1 cellular context compared by ENCODE assay signal in genomic region chr20:38875170-38875993, GRCh38.
TF ChIP-seq lines count a peak whose summit lies in the region.

No MANE protein-coding gene starts in this region.

TF ChIP-seq in GM12878, 131 proteins besides CTCF, POLR2A, EP300 and RAD21 (continued from another document and continues in another):
- no peak for TF ChIP-seq PRDM15 (CRISPR knock-in tag; IDR thresholded peaks at IDR 0.05)
- TF ChIP-seq BCLAF1 (IDR thresholded peaks at IDR 0.05) = no peak
- peak; percentile 91 for TF ChIP-seq MTA2 (IDR thresholded peaks at IDR 0.05; ENCODE audit: low read depth)
- TF ChIP-seq CEBPB (IDR thresholded peaks at IDR 0.05; ENCODE audit: borderline replicate concordance in 1 of 2, low read depth in 2 of 2, low read length in 2 of 2) = peak in 1 of 2 experiments; percentile 89; a peak in 2 of 4 replicates
- no peak for TF ChIP-seq STAT1 (conservative IDR thresholded peaks at IDR 0.05)
- TF ChIP-seq USF2 (IDR thresholded peaks at IDR 0.05; ENCODE audit: borderline replicate concordance, low read depth, low read length) = no peak
- peak; percentile 46; the same call in 1 of the 2 replicates for TF ChIP-seq BMI1 (IDR thresholded peaks at IDR 0.05; ENCODE audit: borderline replicate concordance)
- TF ChIP-seq HDGF (IDR thresholded peaks at IDR 0.05) = no peak
- TF ChIP-seq REST (IDR thresholded peaks at IDR 0.05; ENCODE audit: low read depth, low read length) = no peak
- peak; percentile 47; the same call in 1 of the 2 replicates for TF ChIP-seq BACH1 (IDR thresholded peaks at IDR 0.05; ENCODE audit: borderline replicate concordance)
- TF ChIP-seq CBX3 (IDR thresholded peaks at IDR 0.05; ENCODE audit: borderline replicate concordance, low read depth) = no peak
- TF ChIP-seq ZNF24 (IDR thresholded peaks at IDR 0.05) = 0 out of 2 replicates have a peak, but pooled peaks have one; percentile 21
- TF ChIP-seq E2F4 (IDR thresholded peaks at IDR 0.05; ENCODE audit: low read depth, low read length) = no peak
- peak; percentile 94 for TF ChIP-seq TCF3 (IDR thresholded peaks at IDR 0.05; ENCODE audit: borderline replicate concordance, insufficient read depth, low read depth, low read length)
- TF ChIP-seq IRF4 (IDR thresholded peaks at IDR 0.05; ENCODE audit: low read depth, low read length) = peak; percentile 57; the same call in 1 of the 2 replicates
- TF ChIP-seq ESRRA (IDR thresholded peaks at IDR 0.05; ENCODE audit: low read length) = no peak
- no peak for TF ChIP-seq PBX3 (IDR thresholded peaks at IDR 0.05; ENCODE audit: insufficient replicate concordance, low read depth, low read length)
- no peak; the same call in 1 of the 2 replicates for TF ChIP-seq JUND (IDR thresholded peaks at IDR 0.05; ENCODE audit: low read depth, low read length)
- no peak for TF ChIP-seq SREBF1 (IDR thresholded peaks at IDR 0.05; ENCODE audit: low read length)
- TF ChIP-seq PAX5 (IDR thresholded peaks at IDR 0.05; ENCODE audit: borderline replicate concordance, low read depth, low read length) = peak; percentile 96
- no peak for TF ChIP-seq NFXL1 (IDR thresholded peaks at IDR 0.05; ENCODE audit: borderline replicate concordance)
- TF ChIP-seq IRF5 (IDR thresholded peaks at IDR 0.05; ENCODE audit: borderline replicate concordance) = peak; percentile 5; the same call in 1 of the 2 replicates
- no peak for TF ChIP-seq MYC (IDR thresholded peaks at IDR 0.05; ENCODE audit: insufficient read depth, insufficient read length, insufficient replicate concordance, low read length, severe bottlenecking)
- peak; percentile 22; the same call in 1 of the 2 replicates for TF ChIP-seq RFX5 (IDR thresholded peaks at IDR 0.05; ENCODE audit: low read depth, low read length)
- TF ChIP-seq TARDBP (IDR thresholded peaks at IDR 0.05; ENCODE audit: borderline replicate concordance) = peak; percentile 67; the same call in 1 of the 2 replicates
- TF ChIP-seq KLF5 (IDR thresholded peaks at IDR 0.05; ENCODE audit: partially characterized antibody) = peak; percentile 81
- no peak; the same call in 1 of the 2 replicates for TF ChIP-seq LARP7 (IDR thresholded peaks at IDR 0.05)
- TF ChIP-seq STAT3 (IDR thresholded peaks at IDR 0.05; ENCODE audit: low read depth, low read length) = no peak
- 0 out of 2 replicates have a peak, but pooled peaks have one; percentile 11 for TF ChIP-seq ZBTB33 (IDR thresholded peaks at IDR 0.05)
- TF ChIP-seq POLR2AphosphoS5 (IDR thresholded peaks at IDR 0.05; ENCODE audit: low read length) = peak; percentile 79
- peak; percentile 91 for TF ChIP-seq SP1 (IDR thresholded peaks at IDR 0.05; ENCODE audit: low read depth, low read length)
- TF ChIP-seq HCFC1 (IDR thresholded peaks at IDR 0.05; ENCODE audit: low read length) = no peak
- peak; percentile 94 for TF ChIP-seq MEF2B (IDR thresholded peaks at IDR 0.05; ENCODE audit: partially characterized antibody, poor library complexity, severe bottlenecking)
- TF ChIP-seq POLR2AphosphoS2 (IDR thresholded peaks at IDR 0.05; ENCODE audit: low read depth, low read length) = no peak
- TF ChIP-seq RBBP5 (conservative IDR thresholded peaks at IDR 0.05) = no peak
- TF ChIP-seq EZH2 (IDR thresholded peaks at IDR 0.05; ENCODE audit: borderline replicate concordance, control insufficient read depth, low read depth, low read length) = no peak
- no peak for TF ChIP-seq BRCA1 (IDR thresholded peaks at IDR 0.05; ENCODE audit: low read depth, low read length)
- TF ChIP-seq SPI1 (IDR thresholded peaks at IDR 0.05; ENCODE audit: borderline replicate concordance, insufficient read depth, low read depth, low read length) = peak; percentile 43; the same call in 1 of the 2 replicates
- TF ChIP-seq SMAD5 (IDR thresholded peaks at IDR 0.05; ENCODE audit: low read depth) = no peak
- peak; percentile 89; the same call in 1 of the 2 replicates for TF ChIP-seq MTA3 (IDR thresholded peaks at IDR 0.05; ENCODE audit: borderline replicate concordance, low read length)
